22 cellular contexts compared by ENCODE assay signal in genomic region chr14:100605706-100606686, GRCh38. TPM values are rescaled to one million over a fixed set of nuclear protein-coding genes. Genes with fewer than 3 reads are reported as not detected.
DNase-seq lines count a peak whose midpoint lies in the region; ATAC-seq, FAIRE-seq and TF ChIP-seq lines count a peak whose summit lies in the region.
"Had no signal": no experiment of that assay in that cellular context is flagged by ENCODE, and none has a peak within 500 bp of the region (broad histone marks: within the 10 kb centered on the region; RNA-seq: fewer than 3 reads in every experiment).

No MANE protein-coding gene starts in this region.

- H4K20me1 ChIP-seq in astrocyte (ENCODE audit: insufficient read depth, low read length): no peaks in the 10 kb centered on the region

- H3K36me3 ChIP-seq in right atrium auricular region: no peaks in the 10 kb centered on the region
- no peaks in the 10 kb centered on the region for H3K36me3 ChIP-seq in astrocyte (ENCODE audit: insufficient read depth, low read length)
- H3K36me3 ChIP-seq in upper lobe of right lung: no peaks in the 10 kb centered on the region
- H3K36me3 ChIP-seq: esophagus squamous epithelium, lower lobe of right lung, transverse colon had no signal

- no peaks in the 10 kb centered on the region for H3K4me1 ChIP-seq in right atrium auricular region
- H3K4me1 ChIP-seq in astrocyte (ENCODE audit: insufficient read depth, low read length): no peaks in the 10 kb centered on the region
- H3K4me1 ChIP-seq in upper lobe of right lung: no peaks in the 10 kb centered on the region
- H3K4me1 ChIP-seq: esophagus squamous epithelium, lower lobe of right lung, transverse colon had no signal

- H3K9me3 ChIP-seq in right atrium auricular region (peaks cover 0 to 14% of the 10 kb centered on the region in 2 donors), astrocyte (ENCODE audit: insufficient read depth, low read depth, low read length) (no peaks in the 10 kb centered on the region), upper lobe of right lung (no peaks in the 10 kb centered on the region)

- peaks cover 13% of the 10 kb centered on the region for H3K27me3 Mint-ChIP-seq in astrocyte (ENCODE audit: low read depth, unreplicated experiment)
- peaks cover 18 to 35% of the 10 kb centered on the region in 2 donors for H3K27me3 Mint-ChIP-seq in stimulated activated naive B cell treated with anti-CD40 and anti-IgM and Interleukin-4, amounts not matched to agents 10 μg/mL and 1 μg/mL and 100 μg/mL, for 72 hours
- H3K27me3 Mint-ChIP-seq: activated naive CD8-positive, alpha-beta T cell treated with anti-CD3 and anti-CD28 coated beads for 36 hours had no signal

- no peak overlapping the region for H3K27ac ChIP-seq in right atrium auricular region
- no peak overlapping the region for H3K27ac ChIP-seq in astrocyte (ENCODE audit: low read depth, low read length)
- H3K27ac ChIP-seq in upper lobe of right lung: no peak overlapping the region
- H3K27ac ChIP-seq: esophagus squamous epithelium, lower lobe of right lung, transverse colon had no signal

- H3K4me1 Mint-ChIP-seq in astrocyte (ENCODE audit: low read depth, unreplicated experiment): peaks cover 12% of the 10 kb centered on the region
- H3K4me1 Mint-ChIP-seq in stimulated activated naive B cell treated with anti-CD40 and anti-IgM and Interleukin-4, amounts not matched to agents 10 μg/mL and 1 μg/mL and 100 μg/mL, for 72 hours: no peaks in the 10 kb centered on the region
- H3K4me1 Mint-ChIP-seq: activated naive CD8-positive, alpha-beta T cell treated with anti-CD3 and anti-CD28 coated beads for 36 hours had no signal

- no peak for FAIRE-seq in astrocyte (lab: Jason Lieb, UNC)
- FAIRE-seq: bronchial epithelial cell had no signal

- no peak overlapping the region for H3K27ac Mint-ChIP-seq in astrocyte (ENCODE audit: unreplicated experiment)
- no peak overlapping the region for H3K27ac Mint-ChIP-seq in stimulated activated naive B cell treated with anti-CD40 and anti-IgM and Interleukin-4, amounts not matched to agents 10 μg/mL and 1 μg/mL and 100 μg/mL, for 72 hours
- H3K27ac Mint-ChIP-seq: activated naive CD8-positive, alpha-beta T cell treated with anti-CD3 and anti-CD28 coated beads for 36 hours; CD8-positive, alpha-beta T cell; naive B cell had no signal

- no peak for ATAC-seq in Right ventricle myocardium inferior
- no peak for ATAC-seq in upper lobe of right lung
- ATAC-seq in stimulated activated naive B cell treated with anti-CD40 and anti-IgM and Interleukin-4, amounts not matched to agents 10 μg/mL and 1 μg/mL and 100 μg/mL, for 72 hours (replicated peaks): no peak
- ATAC-seq: CD8-positive, alpha-beta T cell had no signal

- TF ChIP-seq CTCF in right atrium auricular region (IDR thresholded peaks at IDR 0.05) (no peak), astrocyte (IDR thresholded peaks at IDR 0.05; ENCODE audit: insufficient read depth, low read depth, low read length) (no peak), upper lobe of right lung (IDR thresholded peaks at IDR 0.05) (no peak)

- no peak overlapping the region for H2AFZ ChIP-seq in astrocyte (ENCODE audit: low read depth, low read length)

- intact Hi-C loops in Right ventricle myocardium inferior (cut with DNase I) (no loop called here), upper lobe of right lung (cut with DNase I) (no loop called here)

- H3K79me2 ChIP-seq in astrocyte (ENCODE audit: insufficient read depth, low read length): no peaks in the 10 kb centered on the region

- no peak overlapping the region for H3K4me3 ChIP-seq in right atrium auricular region
- H3K4me3 ChIP-seq in astrocyte (ENCODE audit: insufficient read depth, low read depth, low read length): no peak overlapping the region
- H3K4me3 ChIP-seq in upper lobe of right lung: no peak overlapping the region
- H3K4me3 ChIP-seq: esophagus squamous epithelium, lower lobe of right lung, transverse colon had no signal

- peaks cover 7% of the 10 kb centered on the region for H3K9me3 Mint-ChIP-seq in astrocyte (ENCODE audit: unreplicated experiment)
- H3K9me3 Mint-ChIP-seq in stimulated activated naive B cell treated with anti-CD40 and anti-IgM and Interleukin-4, amounts not matched to agents 10 μg/mL and 1 μg/mL and 100 μg/mL, for 72 hours: peaks cover 16 to 20% of the 10 kb centered on the region in 2 donors

- H3K36me3 Mint-ChIP-seq in astrocyte (ENCODE audit: low read depth, unreplicated experiment): peaks cover 4% of the 10 kb centered on the region
- peaks cover 5 to 11% of the 10 kb centered on the region in 2 donors for H3K36me3 Mint-ChIP-seq in stimulated activated naive B cell treated with anti-CD40 and anti-IgM and Interleukin-4, amounts not matched to agents 10 μg/mL and 1 μg/mL and 100 μg/mL, for 72 hours

- H3K4me2 ChIP-seq in astrocyte (ENCODE audit: low read length): no peak overlapping the region

- no peak overlapping the region for H3K4me3 Mint-ChIP-seq in astrocyte (ENCODE audit: unreplicated experiment)
- H3K4me3 Mint-ChIP-seq in stimulated activated naive B cell treated with anti-CD40 and anti-IgM and Interleukin-4, amounts not matched to agents 10 μg/mL and 1 μg/mL and 100 μg/mL, for 72 hours: no peak overlapping the region
- H3K4me3 Mint-ChIP-seq: activated naive CD8-positive, alpha-beta T cell treated with anti-CD3 and anti-CD28 coated beads for 36 hours; CD8-positive, alpha-beta T cell; naive B cell had no signal

- DNase-seq in Right ventricle myocardium inferior (ENCODE audit: missing footprints): peak; percentile 53
- no peak for DNase-seq in right atrium auricular region (ENCODE audit: low spot score)
- peak; percentile 33 for DNase-seq in astrocyte (ENCODE audit: low read depth)
- DNase-seq in mesenteric fat pad (ENCODE audit: low spot score): peak; percentile 86
- DNase-seq in upper lobe of right lung: peak; percentile 26
- no peak for DNase-seq in SW480 (ENCODE audit: low spot score)
- no peak for DNase-seq in stimulated activated naive B cell treated with anti-CD40 and anti-IgM and Interleukin-4, amounts not matched to agents 10 μg/mL and 1 μg/mL and 100 μg/mL, for 72 hours
- no peak for DNase-seq in NCI-H1417 treated with DMSO at 0.1 percent for 48 hours (lab: John Stamatoyannopoulos, UW)
- DNase-seq: activated naive CD8-positive, alpha-beta T cell treated with anti-CD3 and anti-CD28 coated beads for 36 hours; CD8-positive, alpha-beta T cell; esophagus squamous epithelium; KBM-7; lower lobe of right lung; naive B cell; NCI-H1048; NCI-H2029 treated with DMSO at 0.1 percent for 48 hours; NCI-H510A; SHP77; stimulated activated CD4-positive, alpha-beta T cell treated with anti-CD3 and anti-CD28 coated beads, Interleukin-15, amount 100 ng/mL, for 24 hours; stimulated activated naive CD4-positive, alpha-beta T cell treated with Interleukin-2 at 50 U/mL for 16 hours; transverse colon had no signal

- no peaks in the 10 kb centered on the region for H3K27me3 ChIP-seq in right atrium auricular region
- H3K27me3 ChIP-seq in astrocyte (ENCODE audit: insufficient read depth, low read length): peaks cover 5% of the 10 kb centered on the region
- no peaks in the 10 kb centered on the region for H3K27me3 ChIP-seq in upper lobe of right lung
- H3K27me3 ChIP-seq: transverse colon had no signal

- H3K9ac ChIP-seq in astrocyte (ENCODE audit: low read length): no peak overlapping the region

RNA-seq across cellular contexts. Expression of gene BEGAIN, which starts 18.8 kb away (rescaled TPM):
- total RNA-seq in Right ventricle myocardium inferior: 0.68 TPM
- 1 to 10 TPM in 1 of 2 donors, under 1 TPM in 1; 0.93 to 5.7 TPM for total RNA-seq in right atrium auricular region
- 0.54 and 0.89 TPM in 2 replicates for total RNA-seq in astrocyte
- total RNA-seq in mesenteric fat pad: 2.2 TPM
- total RNA-seq in upper lobe of right lung: 1.5 TPM

Comparison
In these comparisons a context has a peak if more than half of its experiments do, and no peak if none do; other contexts are left out.
1. DNase-seq: peak in Right ventricle myocardium inferior (single experiment), astrocyte (single experiment), mesenteric fat pad (single experiment) and upper lobe of right lung (single experiment); none in right atrium auricular region (single experiment), SW480 (single experiment), stimulated activated naive B cell treated with anti-CD40 and anti-IgM and Interleukin-4, amounts not matched to agents 10 μg/mL and 1 μg/mL and 100 μg/mL, for 72 hours (single experiment) and NCI-H1417 treated with DMSO at 0.1 percent for 48 hours (single experiment).